2 cellular contexts compared by ENCODE assay signal in the genomic region with DNA sequence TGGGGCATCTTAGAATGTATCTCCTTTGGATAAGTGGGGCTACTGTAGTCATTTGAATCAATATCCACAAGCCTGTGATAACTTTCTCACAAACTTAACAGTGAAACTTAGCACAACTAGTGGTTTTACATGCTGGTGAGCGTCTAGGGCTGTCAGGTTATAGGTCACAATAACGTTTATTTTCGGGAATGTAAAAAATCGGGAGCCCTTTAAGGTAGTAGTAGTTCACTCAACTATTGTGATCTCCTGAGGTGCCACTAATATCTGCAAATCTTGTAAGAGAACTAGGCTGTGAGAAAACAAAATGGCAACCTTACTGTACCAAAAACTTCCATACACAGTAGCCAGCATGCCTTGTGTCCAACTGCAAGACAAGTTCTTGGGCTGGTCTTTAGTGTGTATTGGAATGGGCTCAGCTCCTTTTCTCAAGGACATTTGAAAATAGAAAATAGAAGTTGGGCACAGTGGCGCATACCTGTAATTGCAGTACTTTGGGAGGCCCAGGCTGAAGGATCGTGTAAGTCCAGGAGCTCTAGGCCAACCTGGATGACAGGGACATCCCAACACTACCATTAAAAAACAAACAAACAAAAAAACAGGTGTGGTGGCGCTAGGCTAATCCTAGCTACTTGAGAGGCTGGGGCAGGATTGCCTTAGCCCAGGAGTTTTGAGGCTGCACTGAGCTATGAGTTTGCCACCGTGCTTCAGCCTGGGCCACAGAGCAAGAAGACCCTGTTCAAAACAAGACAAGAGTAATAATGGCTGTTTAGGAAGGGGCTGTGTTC.
TF ChIP-seq lines count a peak whose summit lies in the region.

No MANE protein-coding gene starts in this region.

TF ChIP-seq in HEK293, 187 proteins besides CTCF, POLR2A, EP300 and RAD21:
- TF ChIP-seq ZNF221 (tag by site-specific recombination; IDR thresholded peaks at IDR 0.05; ENCODE audit: borderline replicate concordance) (no peak), ZNF175 (tag by site-specific recombination; IDR thresholded peaks at IDR 0.05) (no peak), ZNF335 (tag by site-specific recombination; conservative IDR thresholded peaks at IDR 0.05) (0 out of 2 replicates have a peak, but pooled peaks have one; percentile 19), ZNF701 (tag by site-specific recombination; IDR thresholded peaks at IDR 0.05) (no peak), OSR2 (tag by site-specific recombination; IDR thresholded peaks at IDR 0.05) (peak; percentile 64), ZNF2 (tag by site-specific recombination; IDR thresholded peaks at IDR 0.05) (0 out of 2 replicates have a peak, but pooled peaks have one; percentile 5), ZNF664 (tag by site-specific recombination; IDR thresholded peaks at IDR 0.05) (peak; percentile 89), KLF1 (tag by site-specific recombination; IDR thresholded peaks at IDR 0.05) (0 out of 2 replicates have a peak, but pooled peaks have one; percentile 47), INSM2 (tag by site-specific recombination; IDR thresholded peaks at IDR 0.05) (peak; percentile 59; the same call in 1 of the 2 replicates), REPIN1 (tag by site-specific recombination; IDR thresholded peaks at IDR 0.05; ENCODE audit: low read depth) (0 out of 2 replicates have a peak, but pooled peaks have one; percentile 24), ZNF510 (tag by site-specific recombination; IDR thresholded peaks at IDR 0.05; ENCODE audit: insufficient replicate concordance) (no peak), ZNF623 (tag by site-specific recombination; IDR thresholded peaks at IDR 0.05) (0 out of 2 replicates have a peak, but pooled peaks have one; percentile 14)

TF ChIP-seq in K562, 482 proteins besides CTCF, POLR2A, EP300 and RAD21 (continues in another document):
- TF ChIP-seq ZNF41 (CRISPR knock-in tag; conservative IDR thresholded peaks at IDR 0.05), result 0 out of 2 replicates have a peak, but pooled peaks have one; percentile 35
- no peak for TF ChIP-seq ARHGAP35 (IDR thresholded peaks at IDR 0.05; ENCODE audit: partially characterized antibody)
- 0 out of 2 replicates have a peak, but pooled peaks have one; percentile 11 for TF ChIP-seq KHSRP (IDR thresholded peaks at IDR 0.05)
- no peak for TF ChIP-seq MCM2 (IDR thresholded peaks at IDR 0.05; ENCODE audit: low read depth)
- 0 out of 2 replicates have a peak, but pooled peaks have one; percentile 28 for TF ChIP-seq RNF219 (CRISPR knock-in tag; IDR thresholded peaks at IDR 0.05)
- peak; percentile 10 for TF ChIP-seq SIRT6 (IDR thresholded peaks at IDR 0.05; ENCODE audit: low read depth, low read length)
- TF ChIP-seq, protein P1, sequence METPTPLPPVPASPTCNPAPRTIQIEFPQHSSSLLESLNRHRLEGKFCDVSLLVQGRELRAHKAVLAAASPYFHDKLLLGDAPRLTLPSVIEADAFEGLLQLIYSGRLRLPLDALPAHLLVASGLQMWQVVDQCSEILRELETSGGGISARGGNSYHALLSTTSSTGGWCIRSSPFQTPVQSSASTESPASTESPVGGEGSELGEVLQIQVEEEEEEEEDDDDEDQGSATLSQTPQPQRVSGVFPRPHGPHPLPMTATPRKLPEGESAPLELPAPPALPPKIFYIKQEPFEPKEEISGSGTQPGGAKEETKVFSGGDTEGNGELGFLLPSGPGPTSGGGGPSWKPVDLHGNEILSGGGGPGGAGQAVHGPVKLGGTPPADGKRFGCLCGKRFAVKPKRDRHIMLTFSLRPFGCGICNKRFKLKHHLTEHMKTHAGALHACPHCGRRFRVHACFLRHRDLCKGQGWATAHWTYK (CRISPR knock-in tag; IDR thresholded peaks at IDR 0.05), result peak; percentile 25; the same call in 1 of the 2 replicates
- TF ChIP-seq PRPF4 (IDR thresholded peaks at IDR 0.05; ENCODE audit: insufficient read depth, low read depth, low read length, poor library complexity, severe bottlenecking), result no peak
- TF ChIP-seq PML (IDR thresholded peaks at IDR 0.05; ENCODE audit: low read length), result peak; percentile 55; the same call in 1 of the 2 replicates
- no peak for TF ChIP-seq ZNF24 (IDR thresholded peaks at IDR 0.05)
- no peak for TF ChIP-seq CREB1 (IDR thresholded peaks at IDR 0.05)
- TF ChIP-seq CREB1 (CRISPR knock-in tag; IDR thresholded peaks at IDR 0.05), result 0 out of 2 replicates have a peak, but pooled peaks have one; percentile 35
- 0 out of 2 replicates have a peak, but pooled peaks have one; percentile 1 for TF ChIP-seq CBFA2T2 (conservative IDR thresholded peaks at IDR 0.05)
- TF ChIP-seq POLR2H (tag; IDR thresholded peaks at IDR 0.05; ENCODE audit: low read depth), result peak; percentile 41
- TF ChIP-seq KDM5B (IDR thresholded peaks at IDR 0.05; ENCODE audit: insufficient replicate concordance, low read depth, low read length), result peak; percentile 26
- no peak for TF ChIP-seq NFE2 (IDR thresholded peaks at IDR 0.05; ENCODE audit: low read depth)
- 0 out of 2 replicates have a peak, but pooled peaks have one; percentile 62 for TF ChIP-seq CAMTA2 (CRISPR knock-in tag; conservative IDR thresholded peaks at IDR 0.05)
- TF ChIP-seq ZNF77 (CRISPR knock-in tag; IDR thresholded peaks at IDR 0.05), result 0 out of 2 replicates have a peak, but pooled peaks have one; percentile 20
- peak; percentile 37; the same call in 1 of the 2 replicates for TF ChIP-seq PHTF2 (CRISPR knock-in tag; IDR thresholded peaks at IDR 0.05)
- TF ChIP-seq, protein P2, sequence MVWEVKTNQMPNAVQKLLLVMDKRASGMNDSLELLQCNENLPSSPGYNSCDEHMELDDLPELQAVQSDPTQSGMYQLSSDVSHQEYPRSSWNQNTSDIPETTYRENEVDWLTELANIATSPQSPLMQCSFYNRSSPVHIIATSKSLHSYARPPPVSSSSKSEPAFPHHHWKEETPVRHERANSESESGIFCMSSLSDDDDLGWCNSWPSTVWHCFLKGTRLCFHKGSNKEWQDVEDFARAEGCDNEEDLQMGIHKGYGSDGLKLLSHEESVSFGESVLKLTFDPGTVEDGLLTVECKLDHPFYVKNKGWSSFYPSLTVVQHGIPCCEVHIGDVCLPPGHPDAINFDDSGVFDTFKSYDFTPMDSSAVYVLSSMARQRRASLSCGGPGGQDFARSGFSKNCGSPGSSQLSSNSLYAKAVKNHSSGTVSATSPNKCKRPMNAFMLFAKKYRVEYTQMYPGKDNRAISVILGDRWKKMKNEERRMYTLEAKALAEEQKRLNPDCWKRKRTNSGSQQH (CRISPR knock-in tag; IDR thresholded peaks at IDR 0.05), result peak; percentile 22; the same call in 1 of the 2 replicates
- TF ChIP-seq ELF4 (CRISPR knock-in tag; IDR thresholded peaks at IDR 0.05), result 0 out of 2 replicates have a peak, but pooled peaks have one; percentile 37
- TF ChIP-seq, protein P3, sequence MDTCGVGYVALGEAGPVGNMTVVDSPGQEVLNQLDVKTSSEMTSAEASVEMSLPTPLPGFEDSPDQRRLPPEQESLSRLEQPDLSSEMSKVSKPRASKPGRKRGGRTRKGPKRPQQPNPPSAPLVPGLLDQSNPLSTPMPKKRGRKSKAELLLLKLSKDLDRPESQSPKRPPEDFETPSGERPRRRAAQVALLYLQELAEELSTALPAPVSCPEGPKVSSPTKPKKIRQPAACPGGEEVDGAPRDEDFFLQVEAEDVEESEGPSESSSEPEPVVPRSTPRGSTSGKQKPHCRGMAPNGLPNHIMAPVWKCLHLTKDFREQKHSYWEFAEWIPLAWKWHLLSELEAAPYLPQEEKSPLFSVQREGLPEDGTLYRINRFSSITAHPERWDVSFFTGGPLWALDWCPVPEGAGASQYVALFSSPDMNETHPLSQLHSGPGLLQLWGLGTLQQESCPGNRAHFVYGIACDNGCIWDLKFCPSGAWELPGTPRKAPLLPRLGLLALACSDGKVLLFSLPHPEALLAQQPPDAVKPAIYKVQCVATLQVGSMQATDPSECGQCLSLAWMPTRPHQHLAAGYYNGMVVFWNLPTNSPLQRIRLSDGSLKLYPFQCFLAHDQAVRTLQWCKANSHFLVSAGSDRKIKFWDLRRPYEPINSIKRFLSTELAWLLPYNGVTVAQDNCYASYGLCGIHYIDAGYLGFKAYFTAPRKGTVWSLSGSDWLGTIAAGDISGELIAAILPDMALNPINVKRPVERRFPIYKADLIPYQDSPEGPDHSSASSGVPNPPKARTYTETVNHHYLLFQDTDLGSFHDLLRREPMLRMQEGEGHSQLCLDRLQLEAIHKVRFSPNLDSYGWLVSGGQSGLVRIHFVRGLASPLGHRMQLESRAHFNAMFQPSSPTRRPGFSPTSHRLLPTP (IDR thresholded peaks at IDR 0.05; ENCODE audit: borderline replicate concordance, extremely low read depth, insufficient read length), result no peak
- peak; percentile 46 for TF ChIP-seq MYNN (IDR thresholded peaks at IDR 0.05)
- TF ChIP-seq MYNN (CRISPR knock-in tag; IDR thresholded peaks at IDR 0.05), result no peak
- TF ChIP-seq SP1 (CRISPR knock-in tag; IDR thresholded peaks at IDR 0.05), result peak; percentile 48; the same call in 1 of the 2 replicates
- peak; percentile 50 for TF ChIP-seq SMAD1 (IDR thresholded peaks at IDR 0.05; ENCODE audit: low read depth, low read length, partially characterized antibody)
- no peak for TF ChIP-seq KDM1A (IDR thresholded peaks at IDR 0.05)
- no peak for TF ChIP-seq BCOR (IDR thresholded peaks at IDR 0.05)
- TF ChIP-seq SUPT5H (IDR thresholded peaks at IDR 0.05), result peak; percentile 79
- no peak for TF ChIP-seq ZNF75A (CRISPR knock-in tag; IDR thresholded peaks at IDR 0.05)
- TF ChIP-seq HDGF (IDR thresholded peaks at IDR 0.05), result no peak
- TF ChIP-seq MYBL2 (IDR thresholded peaks at IDR 0.05; ENCODE audit: low read depth), result no peak
- TF ChIP-seq MYBL2 (CRISPR knock-in tag; IDR thresholded peaks at IDR 0.05; ENCODE audit: borderline replicate concordance), result no peak
- TF ChIP-seq, protein P4, sequence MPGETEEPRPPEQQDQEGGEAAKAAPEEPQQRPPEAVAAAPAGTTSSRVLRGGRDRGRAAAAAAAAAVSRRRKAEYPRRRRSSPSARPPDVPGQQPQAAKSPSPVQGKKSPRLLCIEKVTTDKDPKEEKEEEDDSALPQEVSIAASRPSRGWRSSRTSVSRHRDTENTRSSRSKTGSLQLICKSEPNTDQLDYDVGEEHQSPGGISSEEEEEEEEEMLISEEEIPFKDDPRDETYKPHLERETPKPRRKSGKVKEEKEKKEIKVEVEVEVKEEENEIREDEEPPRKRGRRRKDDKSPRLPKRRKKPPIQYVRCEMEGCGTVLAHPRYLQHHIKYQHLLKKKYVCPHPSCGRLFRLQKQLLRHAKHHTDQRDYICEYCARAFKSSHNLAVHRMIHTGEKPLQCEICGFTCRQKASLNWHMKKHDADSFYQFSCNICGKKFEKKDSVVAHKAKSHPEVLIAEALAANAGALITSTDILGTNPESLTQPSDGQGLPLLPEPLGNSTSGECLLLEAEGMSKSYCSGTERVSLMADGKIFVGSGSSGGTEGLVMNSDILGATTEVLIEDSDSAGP (CRISPR knock-in tag; IDR thresholded peaks at IDR 0.05), result 0 out of 2 replicates have a peak, but pooled peaks have one; percentile 25
- TF ChIP-seq POLR2G (IDR thresholded peaks at IDR 0.05; ENCODE audit: low read depth, low read length), result peak; percentile 57
- 0 out of 2 replicates have a peak, but pooled peaks have one; percentile 7 for TF ChIP-seq NR2C2 (CRISPR knock-in tag; IDR thresholded peaks at IDR 0.05)
- no peak for TF ChIP-seq NR2C2 (tag; IDR thresholded peaks at IDR 0.05)
- TF ChIP-seq POLR2AphosphoS5 (IDR thresholded peaks at IDR 0.05; ENCODE audit: control insufficient read depth, insufficient read depth, low read depth, low read length), result peak; percentile 49
- TF ChIP-seq TAF9B (IDR thresholded peaks at IDR 0.05; ENCODE audit: partially characterized antibody), result no peak
- no peak for TF ChIP-seq IFI16 (CRISPR knock-in tag; IDR thresholded peaks at IDR 0.05)
- TF ChIP-seq, protein P5, sequence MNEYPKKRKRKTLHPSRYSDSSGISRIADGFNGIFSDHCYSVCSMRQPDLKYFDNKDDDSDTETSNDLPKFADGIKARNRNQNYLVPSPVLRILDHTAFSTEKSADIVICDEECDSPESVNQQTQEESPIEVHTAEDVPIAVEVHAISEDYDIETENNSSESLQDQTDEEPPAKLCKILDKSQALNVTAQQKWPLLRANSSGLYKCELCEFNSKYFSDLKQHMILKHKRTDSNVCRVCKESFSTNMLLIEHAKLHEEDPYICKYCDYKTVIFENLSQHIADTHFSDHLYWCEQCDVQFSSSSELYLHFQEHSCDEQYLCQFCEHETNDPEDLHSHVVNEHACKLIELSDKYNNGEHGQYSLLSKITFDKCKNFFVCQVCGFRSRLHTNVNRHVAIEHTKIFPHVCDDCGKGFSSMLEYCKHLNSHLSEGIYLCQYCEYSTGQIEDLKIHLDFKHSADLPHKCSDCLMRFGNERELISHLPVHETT (CRISPR knock-in tag; conservative IDR thresholded peaks at IDR 0.05 in 1 of 2, IDR thresholded peaks at IDR 0.05 in 1 of 2), result no peak
- peak; percentile 15 for TF ChIP-seq EWSR1 (IDR thresholded peaks at IDR 0.05; ENCODE audit: borderline replicate concordance, low read depth, partially characterized antibody)
- TF ChIP-seq RBFOX2 (IDR thresholded peaks at IDR 0.05; ENCODE audit: low read depth, low read length), result 0 out of 2 replicates have a peak, but pooled peaks have one; percentile 29
- TF ChIP-seq POLR2B (IDR thresholded peaks at IDR 0.05; ENCODE audit: low read depth, partially characterized antibody), result peak; percentile 21
- no peak for TF ChIP-seq NR2C1 (IDR thresholded peaks at IDR 0.05)
- 0 out of 2 replicates have a peak, but pooled peaks have one; percentile 14 for TF ChIP-seq NR2C1 (tag; IDR thresholded peaks at IDR 0.05)
- peak; percentile 58; the same call in 1 of the 2 replicates for TF ChIP-seq LCOR (CRISPR knock-in tag; IDR thresholded peaks at IDR 0.05)
- TF ChIP-seq, protein P6, sequence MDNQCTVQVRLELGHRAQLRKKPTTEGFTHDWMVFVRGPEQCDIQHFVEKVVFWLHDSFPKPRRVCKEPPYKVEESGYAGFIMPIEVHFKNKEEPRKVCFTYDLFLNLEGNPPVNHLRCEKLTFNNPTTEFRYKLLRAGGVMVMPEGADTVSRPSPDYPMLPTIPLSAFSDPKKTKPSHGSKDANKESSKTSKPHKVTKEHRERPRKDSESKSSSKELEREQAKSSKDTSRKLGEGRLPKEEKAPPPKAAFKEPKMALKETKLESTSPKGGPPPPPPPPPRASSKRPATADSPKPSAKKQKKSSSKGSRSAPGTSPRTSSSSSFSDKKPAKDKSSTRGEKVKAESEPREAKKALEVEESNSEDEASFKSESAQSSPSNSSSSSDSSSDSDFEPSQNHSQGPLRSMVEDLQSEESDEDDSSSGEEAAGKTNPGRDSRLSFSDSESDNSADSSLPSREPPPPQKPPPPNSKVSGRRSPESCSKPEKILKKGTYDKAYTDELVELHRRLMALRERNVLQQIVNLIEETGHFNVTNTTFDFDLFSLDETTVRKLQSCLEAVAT (IDR thresholded peaks at IDR 0.05), result no peak
- no peak for TF ChIP-seq HNRNPUL1 (IDR thresholded peaks at IDR 0.05; ENCODE audit: low read length)
